In the genomic region with DNA sequence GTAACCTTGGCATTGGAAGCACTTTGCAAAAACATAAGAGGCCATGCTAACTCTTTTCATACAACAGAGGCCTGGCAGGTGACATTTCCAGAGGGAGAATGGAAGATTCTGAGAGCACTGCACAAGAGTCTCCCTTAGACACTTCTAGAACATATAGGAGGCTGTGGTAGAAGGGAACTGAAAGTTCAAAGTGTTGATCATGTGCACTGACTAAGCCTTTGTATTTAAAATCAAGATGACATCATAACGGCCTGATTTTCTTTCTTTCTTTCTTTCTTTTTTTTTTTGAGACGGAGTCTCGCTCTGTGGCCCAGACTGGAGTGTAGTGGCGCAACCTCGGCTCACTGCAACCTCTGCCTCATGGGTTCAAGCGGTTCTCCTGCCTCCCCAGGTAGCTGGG, we compare ENCODE assay signal across 19 cellular contexts. TPM values are rescaled to one million over a fixed set of nuclear protein-coding genes. Genes with fewer than 3 reads are reported as not detected.
A peak's percentile ranks its signal among the peaks of the same experiment; 100 is the strongest.
DNase-seq lines count a peak whose midpoint lies in the region; ATAC-seq, FAIRE-seq and TF ChIP-seq lines count a peak whose summit lies in the region.
"Had no signal": no experiment of that assay in that cellular context is flagged by ENCODE, and none has a peak within 500 bp of the region (broad histone marks: within the 10 kb centered on the region; RNA-seq: fewer than 3 reads in every experiment).

No MANE protein-coding gene starts in this region.

- ATAC-seq in activated T-helper 17 cell treated with anti-CD3 and anti-CD28 coated beads, Interleukin-2, amount 50 U/mL, for 72 hours (replicated peaks) = peak; percentile 34
- ATAC-seq in stimulated activated effector memory CD8-positive, alpha-beta T cell treated with anti-CD3 and anti-CD28 coated beads, Interleukin-12 subunit alpha, Interleukin-12 subunit beta, amount 100 ng/mL, for 72 hours = peak; percentile 53
- no peak for ATAC-seq in GM21390 (IDR thresholded peaks at IDR 0.05; ENCODE audit: unreplicated experiment)
- ATAC-seq: Right ventricle myocardium inferior, T-helper 17 cell had no signal

- H3K27me3 Mint-ChIP-seq in activated T-helper 17 cell treated with anti-CD3 and anti-CD28 coated beads, Interleukin-2, amount 50 U/mL, for 72 hours = peaks cover 8% of the 10 kb centered on the region

- H3K9me3 Mint-ChIP-seq in activated T-helper 17 cell treated with anti-CD3 and anti-CD28 coated beads, Interleukin-2, amount 50 U/mL, for 72 hours = no peaks in the 10 kb centered on the region
- H3K9me3 Mint-ChIP-seq in stimulated activated effector memory CD8-positive, alpha-beta T cell treated with anti-CD3 and anti-CD28 coated beads, Interleukin-12 subunit alpha, Interleukin-12 subunit beta, amount 100 ng/mL, for 72 hours = no peaks in the 10 kb centered on the region

- no peaks in the 10 kb centered on the region for H3K4me1 Mint-ChIP-seq in activated T-helper 17 cell treated with anti-CD3 and anti-CD28 coated beads, Interleukin-2, amount 50 U/mL, for 72 hours
- H3K4me1 Mint-ChIP-seq in stimulated activated effector memory CD8-positive, alpha-beta T cell treated with anti-CD3 and anti-CD28 coated beads, Interleukin-12 subunit alpha, Interleukin-12 subunit beta, amount 100 ng/mL, for 72 hours = no peaks in the 10 kb centered on the region

- H3K27ac Mint-ChIP-seq in activated T-helper 17 cell treated with anti-CD3 and anti-CD28 coated beads, Interleukin-2, amount 50 U/mL, for 72 hours = no peak overlapping the region
- H3K27ac Mint-ChIP-seq in stimulated activated effector memory CD8-positive, alpha-beta T cell treated with anti-CD3 and anti-CD28 coated beads, Interleukin-12 subunit alpha, Interleukin-12 subunit beta, amount 100 ng/mL, for 72 hours = no peak overlapping the region
- H3K27ac Mint-ChIP-seq: T-helper 17 cell had no signal

- in situ Hi-C loops in G401 (cut with HindIII; ENCODE audit: low sequenced_read_pairs) = no loop called here

- TF ChIP-seq POLR2A in GM12891 (IDR thresholded peaks at IDR 0.05; ENCODE audit: low read depth, low read length) = no peak

- no peak for DNase-seq in GM12891 (ENCODE audit: insufficient read length, low spot score)
- peak; percentile 7 to 74 for DNase-seq in NOMO-1 (lab: John Stamatoyannopoulos, UW; ENCODE audit: unreplicated experiment in 2 of 2)
- DNase-seq in stimulated activated effector memory CD8-positive, alpha-beta T cell treated with anti-CD3 and anti-CD28 coated beads, Interleukin-12 subunit alpha, Interleukin-12 subunit beta, amount 100 ng/mL, for 72 hours (ENCODE audit: low spot score in 2 of 2) = no peak
- DNase-seq in G401 (ENCODE audit: low spot score) = no peak
- DNase-seq in islet precursor cell = no peak
- DNase-seq: EL, IMR-90, NCI-H1048, NCI-H1417 treated with DMSO at 0.1 percent for 48 hours, NCI-H187, NCI-H748 treated with DMSO at 0.1 percent for 48 hours, SW 1271, T-helper 17 cell had no signal

- no peak overlapping the region for H3K4me3 Mint-ChIP-seq in activated T-helper 17 cell treated with anti-CD3 and anti-CD28 coated beads, Interleukin-2, amount 50 U/mL, for 72 hours
- no peak overlapping the region for H3K4me3 Mint-ChIP-seq in stimulated activated effector memory CD8-positive, alpha-beta T cell treated with anti-CD3 and anti-CD28 coated beads, Interleukin-12 subunit alpha, Interleukin-12 subunit beta, amount 100 ng/mL, for 72 hours
- H3K4me3 Mint-ChIP-seq: T-helper 17 cell had no signal

- FAIRE-seq in GM12891 (lab: Jason Lieb, UNC) = no peak
- FAIRE-seq: A204.1, H54, HTR-8/SVneo had no signal

- H3K36me3 Mint-ChIP-seq in activated T-helper 17 cell treated with anti-CD3 and anti-CD28 coated beads, Interleukin-2, amount 50 U/mL, for 72 hours (ENCODE audit: low read depth) = no peaks in the 10 kb centered on the region
- H3K36me3 Mint-ChIP-seq in stimulated activated effector memory CD8-positive, alpha-beta T cell treated with anti-CD3 and anti-CD28 coated beads, Interleukin-12 subunit alpha, Interleukin-12 subunit beta, amount 100 ng/mL, for 72 hours = no peaks in the 10 kb centered on the region

TF ChIP-seq in GM12891, 5 proteins besides CTCF, POLR2A, EP300 and RAD21:
- TF ChIP-seq POU2F2 (IDR thresholded peaks at IDR 0.05; ENCODE audit: low read depth, low read length) = no peak
- peak; percentile 82 for TF ChIP-seq SPI1 (IDR thresholded peaks at IDR 0.05; ENCODE audit: low read depth, low read length)

RNA-seq across cellular contexts. Expression of gene DNAAF9, which starts 26.8 kb away (rescaled TPM):
- polyA plus RNA-seq in GM12891 (2012; ENCODE audit: low read depth, missing spikeins) = 0.63 TPM
- total RNA-seq in activated T-helper 17 cell treated with anti-CD3 and anti-CD28 coated beads, Interleukin-2, amount 50 U/mL, for 72 hours = 1 to 10 TPM; 3.0 to 3.3 TPM
- total RNA-seq in G401 (2014; rRNA removed; shearing (Covaris generic)) = 6.1 and 7.8 TPM in 2 replicates

RNA-seq across cellular contexts. Expression of gene ATRN, which starts 36.6 kb away (rescaled TPM):
- 3.5 TPM for polyA plus RNA-seq in GM12891 (2012; ENCODE audit: low read depth, missing spikeins)
- 10 to 100 TPM in 1 of 2 donors, 1 to 10 TPM in 1; 8.5 to 10.8 TPM for total RNA-seq in activated T-helper 17 cell treated with anti-CD3 and anti-CD28 coated beads, Interleukin-2, amount 50 U/mL, for 72 hours
- total RNA-seq in G401 (2014; rRNA removed; shearing (Covaris generic)) = 11.2 and 21.6 TPM in 2 replicates

Comparison
In these comparisons a context has a peak if more than half of its experiments do, and no peak if none do; other contexts are left out.
1. DNase-seq: peak in NOMO-1 (2 of 2); none in GM12891 (single experiment), stimulated activated effector memory CD8-positive, alpha-beta T cell treated with anti-CD3 and anti-CD28 coated beads, Interleukin-12 subunit alpha, Interleukin-12 subunit beta, amount 100 ng/mL, for 72 hours (0 of 2), G401 (single experiment) and islet precursor cell (single experiment).